In genomic region chr1:111242805-111243523, GRCh38 we compare ENCODE assay signal across 21 cellular contexts. TPM values are rescaled to one million over a fixed set of nuclear protein-coding genes. Genes with fewer than 3 reads are reported as not detected.
"Had no signal": no experiment of that assay in that cellular context is flagged by ENCODE, and none has a peak within 500 bp of the region (broad histone marks: within the 10 kb centered on the region; RNA-seq: fewer than 3 reads in every experiment).

No MANE protein-coding gene starts in this region.

- DNase-seq: activated B cell treated with CpG ODN at 0.5 μM for 24 hours; activated CD4-positive, alpha-beta T cell treated with anti-CD3 and anti-CD28 coated beads for 48 hours; activated gamma-delta T cell treated with Interleukin-2 at 50 U/mL for 16 hours; amniotic stem cell; cerebellar nuclear complex; endodermal cell; erythroblast; glutamatergic neuron; immature natural killer cell; lower lobe of right lung; naive thymus-derived CD4-positive, alpha-beta T cell; stimulated activated CD4-positive, alpha-beta T cell treated with anti-CD3 and anti-CD28 coated beads, Interleukin-4, amount 100 ng/mL, for 24 hours; stimulated activated naive CD4-positive, alpha-beta T cell; substantia nigra; SW 1271; transverse colon had no signal

- H3K4me3 ChIP-seq: lower lobe of right lung, transverse colon had no signal

- H3K4me1 ChIP-seq: lower lobe of right lung, transverse colon had no signal

- H3K36me3 ChIP-seq: lower lobe of right lung, transverse colon had no signal

- H3K9me3 ChIP-seq: lower lobe of right lung, transverse colon had no signal

- ATAC-seq: lower lobe of right lung; naive thymus-derived CD4-positive, alpha-beta T cell had no signal

- FAIRE-seq: TTC549 had no signal

- H3K27me3 ChIP-seq: transverse colon had no signal

- H3K27ac ChIP-seq: lower lobe of right lung, parathyroid adenoma, transverse colon had no signal

RNA-seq across cellular contexts. Expression of gene CHI3L2, which starts 15.5 kb away (rescaled TPM):
- total RNA-seq: endodermal cell, fibroblast of villous mesenchyme had no signal

RNA-seq across cellular contexts. Expression of gene CHIA, which starts 47.7 kb away (rescaled TPM):
- total RNA-seq: activated B cell treated with CpG ODN at 0.5 μM for 24 hours; endodermal cell; fibroblast of villous mesenchyme; naive thymus-derived CD4-positive, alpha-beta T cell; skeletal muscle tissue; T-helper 2 cell treated with Interferon-gamma antibody and Interleukin-4, amounts not matched to agents 100 ng/mL and 5 ng/mL, for 36 hours; transverse colon had no signal
- polyA plus RNA-seq: immature natural killer cell; naive thymus-derived CD4-positive, alpha-beta T cell had no signal
